8 cellular contexts compared by ENCODE assay signal in the genomic region with DNA sequence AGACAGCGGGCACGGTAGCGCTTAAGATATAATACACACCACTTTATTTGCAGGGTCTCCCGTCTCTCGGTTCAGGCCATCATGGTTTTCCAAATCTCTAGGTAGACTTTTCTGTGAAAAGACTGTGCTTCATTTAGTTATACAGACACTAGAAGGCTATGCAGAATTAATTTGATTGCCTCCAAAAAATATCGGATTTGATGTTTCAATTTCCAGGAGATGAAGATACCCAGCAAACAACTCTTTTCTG. TPM values are rescaled to one million over a fixed set of nuclear protein-coding genes. Genes with fewer than 3 reads are reported as not detected.
DNase-seq lines count a peak whose midpoint lies in the region; ATAC-seq, FAIRE-seq and TF ChIP-seq lines count a peak whose summit lies in the region.

No MANE protein-coding gene starts in this region.

- H3K9ac ChIP-seq in Karpas-422 (ENCODE audit: low read length) (peak overlapping the region; percentile 86), endothelial cell of umbilical vein (replicated peaks; ENCODE audit: extremely low read depth, insufficient read depth, low read length) (peak overlapping the region; percentile 89), neural cell (ENCODE audit: low read length) (peak overlapping the region; percentile 89)

- DNase-seq in AG04450 (ENCODE audit: low read depth, low spot score) (no peak), Karpas-422 (no peak), endothelial cell of umbilical vein (ENCODE audit: low read depth, low spot score) (no peak), HPDE6-E6E7 (ENCODE audit: extremely low spot score) (no peak)
- no peak for DNase-seq in stimulated activated naive CD4-positive, alpha-beta T cell treated with Interleukin-2 at 50 U/mL for 16 hours (lab: John Stamatoyannopoulos, UW)
- no peak for DNase-seq in activated T-cell treated with anti-CD3 and anti-CD28 coated beads, Interleukin-2, amount 50 U/mL, for 4 hours
- DNase-seq in activated CD4-positive, alpha-beta T cell treated with anti-CD3 and anti-CD28 coated beads for 48 hours: no peak

- H3K9me3 ChIP-seq in AG04450 (ENCODE audit: control insufficient read depth, insufficient read depth, low read length) (peaks cover 3% of the 10 kb centered on the region; the same call in 1 of the 2 replicates), Karpas-422 (ENCODE audit: low read length) (no peaks in the 10 kb centered on the region), endothelial cell of umbilical vein (replicated peaks; ENCODE audit: control insufficient read depth, insufficient read depth, low read length) (no peaks in the 10 kb centered on the region), neural cell (ENCODE audit: low read length) (no peaks in the 10 kb centered on the region)

- peaks cover 32% of the 10 kb centered on the region for H3K4me1 ChIP-seq in Karpas-422 (ENCODE audit: low read length)
- peaks cover 22% of the 10 kb centered on the region for H3K4me1 ChIP-seq in endothelial cell of umbilical vein (ENCODE audit: control insufficient read depth, extremely low read depth, insufficient read depth, low read length)

- no peak for TF ChIP-seq POLR2A in endothelial cell of umbilical vein (IDR thresholded peaks at IDR 0.05; ENCODE audit: low read depth, low read length)

- no peaks in the 10 kb centered on the region for H3F3A ChIP-seq in neural cell (ENCODE audit: insufficient read depth, low read length, poor library complexity, severe bottlenecking)

- H3K9me3 Mint-ChIP-seq in activated T-cell treated with anti-CD3 and anti-CD28 coated beads, Interleukin-2, amount 50 U/mL, for 4 hours: no peaks in the 10 kb centered on the region

- POLR2A ChIA-PET in AG04450 (lab: Yijun Ruan, JAX): no interaction called here
- POLR2A ChIA-PET in endothelial cell of umbilical vein (lab: Charles Lee): no interaction called here

- H3K4me3 Mint-ChIP-seq in activated T-cell treated with anti-CD3 and anti-CD28 coated beads, Interleukin-2, amount 50 U/mL, for 4 hours: no peak overlapping the region

- H3K4me2 ChIP-seq in Karpas-422 (ENCODE audit: low read depth, low read length, poor library complexity, severe bottlenecking) (peak overlapping the region; percentile 100), endothelial cell of umbilical vein (ENCODE audit: insufficient read depth, low read length) (peak overlapping the region; percentile 92), neural cell (ENCODE audit: low read length) (peak overlapping the region; percentile 86)

- H4K20me1 ChIP-seq in Karpas-422 (ENCODE audit: insufficient read depth, low read depth, low read length) (peaks cover 37% of the 10 kb centered on the region), endothelial cell of umbilical vein (replicated peaks; ENCODE audit: control insufficient read depth, extremely low read depth, insufficient read depth, low read length) (peaks cover 2% of the 10 kb centered on the region), neural cell (ENCODE audit: insufficient read depth) (no peaks in the 10 kb centered on the region)

- H3K79me2 ChIP-seq in Karpas-422 (ENCODE audit: low read length): peaks cover 88% of the 10 kb centered on the region
- H3K79me2 ChIP-seq in endothelial cell of umbilical vein (ENCODE audit: control insufficient read depth, insufficient read depth, low read length): peaks cover 59% of the 10 kb centered on the region
- H3K79me2 ChIP-seq in neural cell (replicated peaks; ENCODE audit: insufficient read depth, low read length): peaks cover 61% of the 10 kb centered on the region

- TF ChIP-seq EP300 in neural cell (conservative IDR thresholded peaks at IDR 0.05; ENCODE audit: poor library complexity, severe bottlenecking): no peak

- ATAC-seq in activated T-cell treated with anti-CD3 and anti-CD28 coated beads, Interleukin-2, amount 50 U/mL, for 4 hours: no peak

- FAIRE-seq in endothelial cell of umbilical vein (lab: Jason Lieb, UNC): no peak

- H3K9me1 ChIP-seq in endothelial cell of umbilical vein (replicated peaks; ENCODE audit: control insufficient read depth, extremely low read depth, insufficient read depth, low read length): no peaks in the 10 kb centered on the region

- H3K4me1 Mint-ChIP-seq in activated T-cell treated with anti-CD3 and anti-CD28 coated beads, Interleukin-2, amount 50 U/mL, for 4 hours (ENCODE audit: low read depth): peaks cover 40% of the 10 kb centered on the region

- CTCF ChIA-PET in AG04450 (lab: Charles Lee): no interaction called here
- CTCF ChIA-PET in endothelial cell of umbilical vein (lab: Charles Lee): no interaction called here

- dilution Hi-C loops in endothelial cell of umbilical vein (cut with MboI; ENCODE audit: extremely low pct_ligation_motif_present, low sequenced_read_pairs): no loop called here

- no peaks in the 10 kb centered on the region for H3K27me3 ChIP-seq in AG04450 (ENCODE audit: control insufficient read depth, insufficient read depth, low read length)
- no peaks in the 10 kb centered on the region for H3K27me3 ChIP-seq in Karpas-422 (ENCODE audit: low read length)
- no peaks in the 10 kb centered on the region for H3K27me3 ChIP-seq in endothelial cell of umbilical vein (ENCODE audit: control insufficient read depth in 2 of 2, insufficient read depth in 2 of 2, low read length in 2 of 2)
- no peaks in the 10 kb centered on the region for H3K27me3 ChIP-seq in neural cell (ENCODE audit: insufficient read depth, low read depth, low read length)

- TF ChIP-seq RAD21 in neural cell (conservative IDR thresholded peaks at IDR 0.05): no peak

- H2AFZ ChIP-seq in Karpas-422 (ENCODE audit: low read length): no peak overlapping the region
- peak overlapping the region; percentile 91 for H2AFZ ChIP-seq in endothelial cell of umbilical vein (ENCODE audit: low read depth, low read length)
- peak overlapping the region; percentile 87 for H2AFZ ChIP-seq in neural cell (ENCODE audit: low read depth, low read length)

- H3K4me3 ChIP-seq in AG04450 (ENCODE audit: low read depth, low read length) (peak overlapping the region; percentile 99), Karpas-422 (ENCODE audit: low read length) (peak overlapping the region; percentile 98), endothelial cell of umbilical vein (replicated peaks in 1 of 3; ENCODE audit: insufficient read depth in 1 of 3, low read depth in 1 of 3, low read length in 3 of 3) (peak overlapping the region; percentile 76 to 89 (median 81)), neural cell (ENCODE audit: low read length) (peak overlapping the region; percentile 86)

- no peak for TF ChIP-seq CTCF in AG04450 (IDR thresholded peaks at IDR 0.05; ENCODE audit: low read depth, low read length)
- TF ChIP-seq CTCF in endothelial cell of umbilical vein (IDR thresholded peaks at IDR 0.05; ENCODE audit: extremely low read depth in 1 of 2, insufficient read depth in 1 of 2, low read depth in 1 of 2, low read length in 2 of 2): no peak
- no peak for TF ChIP-seq CTCF in neural cell (IDR thresholded peaks at IDR 0.05; ENCODE audit: poor library complexity, severe bottlenecking)

- no peaks in the 10 kb centered on the region for H3K27me3 Mint-ChIP-seq in activated T-cell treated with anti-CD3 and anti-CD28 coated beads, Interleukin-2, amount 50 U/mL, for 4 hours (ENCODE audit: low read depth)

- no TSS peak for BruUV-seq in endothelial cell of umbilical vein (replicated peaks; lab: Mats Ljungman, UMichigan)

- no peaks in the 10 kb centered on the region for H3K9me2 ChIP-seq in Karpas-422 (replicated peaks; ENCODE audit: insufficient read depth, low read length)
- no peaks in the 10 kb centered on the region for H3K9me2 ChIP-seq in neural cell (ENCODE audit: insufficient read depth, low read length)

- peaks cover 24% of the 10 kb centered on the region for H3K36me3 Mint-ChIP-seq in activated T-cell treated with anti-CD3 and anti-CD28 coated beads, Interleukin-2, amount 50 U/mL, for 4 hours (ENCODE audit: insufficient read depth)

- H3K36me3 ChIP-seq in Karpas-422 (ENCODE audit: insufficient read depth, low read length) (peaks cover 9% of the 10 kb centered on the region; the same call in 1 of the 2 replicates), endothelial cell of umbilical vein (ENCODE audit: control insufficient read depth in 2 of 2, extremely low read depth in 1 of 2, insufficient read depth in 2 of 2, low read length in 2 of 2) (peaks cover 0 to 3% of the 10 kb centered on the region in 2 experiments), neural cell (ENCODE audit: insufficient read depth, low read length) (no peaks in the 10 kb centered on the region)

- intact Hi-C loops in endothelial cell of umbilical vein (cut with micrococcal nuclease): loop anchor here (1.0 to 2.0 kb wide), 4 partner anchors 29 to 852 kb away; a partner anchor contains a TSS

- H3K27ac ChIP-seq in AG04450 (ENCODE audit: low read depth, low read length) (no peak overlapping the region), Karpas-422 (ENCODE audit: low read length) (no peak overlapping the region), endothelial cell of umbilical vein (ENCODE audit: insufficient read depth, low read depth, low read length) (peak overlapping the region; percentile 84), neural cell (ENCODE audit: low read length) (peak overlapping the region; percentile 84)

RNA-seq across cellular contexts. Expression of a gene that starts 0.6 kb away (rescaled TPM):
- polyA plus RNA-seq in AG04450 (2011; rRNA removed): 12.4 and 14.3 TPM in 2 replicates
- 19.7 and 24.5 TPM in 2 replicates for polyA minus RNA-seq in AG04450 (2011; rRNA and poly(A)+ RNA removed)
- total RNA-seq in Karpas-422 (2014; rRNA removed; shearing (Covaris generic); ENCODE audit: low replicate concordance): 16.2 and 26.5 TPM in 2 replicates
- total RNA-seq in endothelial cell of umbilical vein: 15.3 and 17.7 TPM in 2 replicates
- 17.5 and 24.8 TPM in 2 replicates for polyA plus RNA-seq in endothelial cell of umbilical vein
- 13.2 and 13.5 TPM in 2 replicates for polyA plus RNA-seq in endothelial cell of umbilical vein (2011; cell fraction: cytosol; rRNA removed)
- polyA plus RNA-seq in endothelial cell of umbilical vein (2011; cell fraction: nucleus; rRNA removed): 26.4 and 31.8 TPM in 2 replicates
- 10.7 and 12.2 TPM in 2 replicates for polyA plus RNA-seq in endothelial cell of umbilical vein (2012)
- 16.6 and 23.1 TPM in 2 replicates for polyA minus RNA-seq in endothelial cell of umbilical vein
- polyA minus RNA-seq in endothelial cell of umbilical vein (2011; cell fraction: cytosol; rRNA and poly(A)+ RNA removed): 7.7 TPM
- 15.0 and 15.5 TPM in 2 replicates for polyA minus RNA-seq in endothelial cell of umbilical vein (2011; cell fraction: nucleus; rRNA and poly(A)+ RNA removed)
- polyA plus RNA-seq in neural cell: 27.3 and 30.2 TPM in 2 replicates
- polyA minus RNA-seq in neural cell: 17.0 and 23.3 TPM in 2 replicates
- 10 to 100 TPM; 26.6 to 33.2 (median 29.7) TPM for total RNA-seq in activated T-cell treated with anti-CD3 and anti-CD28 coated beads, Interleukin-2, amount 50 U/mL, for 4 hours

RNA-seq across cellular contexts. Expression of a gene that starts 1.7 kb away (rescaled TPM):
- polyA plus RNA-seq in AG04450 (2011; rRNA removed) (438 and 491 TPM in 2 replicates), endothelial cell of umbilical vein (471 and 560 TPM in 2 replicates), neural cell (365 and 381 TPM in 2 replicates)
- 123 and 136 TPM in 2 replicates for polyA minus RNA-seq in AG04450 (2011; rRNA and poly(A)+ RNA removed)
- 208 and 309 TPM in 2 replicates for total RNA-seq in Karpas-422 (2014; rRNA removed; shearing (Covaris generic); ENCODE audit: low replicate concordance)
- total RNA-seq in endothelial cell of umbilical vein: 182 and 198 TPM in 2 replicates
- polyA plus RNA-seq in endothelial cell of umbilical vein (2011; cell fraction: cytosol; rRNA removed): 524 and 562 TPM in 2 replicates
- 249 and 250 TPM in 2 replicates for polyA plus RNA-seq in endothelial cell of umbilical vein (2011; cell fraction: nucleus; rRNA removed)
- 252 and 349 TPM in 2 replicates for polyA plus RNA-seq in endothelial cell of umbilical vein (2012)
- polyA minus RNA-seq in endothelial cell of umbilical vein (228 and 247 TPM in 2 replicates), neural cell (176 and 192 TPM in 2 replicates)
- 86.5 TPM for polyA minus RNA-seq in endothelial cell of umbilical vein (2011; cell fraction: cytosol; rRNA and poly(A)+ RNA removed)
- polyA minus RNA-seq in endothelial cell of umbilical vein (2011; cell fraction: nucleus; rRNA and poly(A)+ RNA removed): 41.6 and 56.5 TPM in 2 replicates
- total RNA-seq in activated T-cell treated with anti-CD3 and anti-CD28 coated beads, Interleukin-2, amount 50 U/mL, for 4 hours: 100 to 1,000 TPM; 362 to 424 (median 382) TPM

RNA-seq across cellular contexts. Expression of a gene that starts 29.6 kb away (rescaled TPM):
- polyA plus RNA-seq in AG04450 (2011; rRNA removed): 63.8 and 73.9 TPM in 2 replicates
- 33.6 and 35.9 TPM in 2 replicates for polyA minus RNA-seq in AG04450 (2011; rRNA and poly(A)+ RNA removed)
- total RNA-seq in Karpas-422 (2014; rRNA removed; shearing (Covaris generic); ENCODE audit: low replicate concordance): 167 and 222 TPM in 2 replicates
- total RNA-seq in endothelial cell of umbilical vein: 60.0 and 67.8 TPM in 2 replicates
- 43.3 and 53.9 TPM in 2 replicates for polyA plus RNA-seq in endothelial cell of umbilical vein
- polyA plus RNA-seq in endothelial cell of umbilical vein (2011; cell fraction: cytosol; rRNA removed): 48.2 and 57.7 TPM in 2 replicates
- polyA plus RNA-seq in endothelial cell of umbilical vein (2011; cell fraction: nucleus; rRNA removed): 36.1 and 47.6 TPM in 2 replicates
- polyA plus RNA-seq in endothelial cell of umbilical vein (2012): 52.0 and 74.3 TPM in 2 replicates
- 29.0 and 34.2 TPM in 2 replicates for polyA minus RNA-seq in endothelial cell of umbilical vein
- 25.9 TPM for polyA minus RNA-seq in endothelial cell of umbilical vein (2011; cell fraction: cytosol; rRNA and poly(A)+ RNA removed)
- 16.8 and 20.9 TPM in 2 replicates for polyA minus RNA-seq in endothelial cell of umbilical vein (2011; cell fraction: nucleus; rRNA and poly(A)+ RNA removed)
- 132 and 139 TPM in 2 replicates for polyA plus RNA-seq in neural cell
- 70.4 and 79.0 TPM in 2 replicates for polyA minus RNA-seq in neural cell
- total RNA-seq in activated T-cell treated with anti-CD3 and anti-CD28 coated beads, Interleukin-2, amount 50 U/mL, for 4 hours: 100 to 1,000 TPM; 139 to 165 (median 139) TPM

Comparison
In these comparisons a context has a peak if more than half of its experiments do, and no peak if none do; other contexts are left out.
1. H3K27ac ChIP-seq: peak in endothelial cell of umbilical vein (single experiment) and neural cell (single experiment); none in AG04450 (single experiment) and Karpas-422 (single experiment).
2. Peak in every context shown above with its lines, with median percentiles within 50 percentile points of each other: H3K4me3 ChIP-seq, H3K4me2 ChIP-seq and H3K9ac ChIP-seq.